In the genomic region with DNA sequence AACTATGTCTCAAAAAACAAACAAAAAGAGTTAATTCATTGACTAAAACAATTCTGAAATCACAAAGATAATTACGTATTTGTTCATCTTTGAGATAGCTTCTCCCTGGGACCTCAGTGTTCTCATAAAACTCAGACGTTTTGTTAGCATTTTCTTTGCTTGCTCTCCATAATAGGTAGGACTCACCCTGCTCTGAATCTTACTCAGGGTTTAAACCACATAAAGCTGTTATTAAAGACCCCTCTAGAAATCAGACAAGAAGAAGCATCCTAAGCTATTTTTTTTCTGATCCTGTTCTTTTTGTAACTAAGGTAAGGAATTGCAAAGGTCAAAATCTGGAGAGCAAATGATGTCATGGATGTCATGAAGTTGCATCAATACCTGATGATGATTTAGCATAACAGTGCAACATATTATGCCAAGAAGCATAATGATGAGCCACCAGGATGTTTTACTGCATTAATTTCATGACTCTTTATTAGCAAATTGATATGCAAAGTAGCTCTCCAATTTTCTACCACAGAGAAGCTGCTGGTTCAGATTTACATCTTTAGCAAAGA, we compare ENCODE assay signal across 1 cellular context.
A peak's percentile ranks its signal among the peaks of the same experiment; 100 is the strongest.
TF ChIP-seq lines count a peak whose summit lies in the region.

No MANE protein-coding gene starts in this region.

TF ChIP-seq in K562, 482 proteins besides CTCF, POLR2A, EP300 and RAD21 (continued from another document):
- TF ChIP-seq MAFG (tag; conservative IDR thresholded peaks at IDR 0.05) = peak; percentile 47
- TF ChIP-seq, protein P1, sequence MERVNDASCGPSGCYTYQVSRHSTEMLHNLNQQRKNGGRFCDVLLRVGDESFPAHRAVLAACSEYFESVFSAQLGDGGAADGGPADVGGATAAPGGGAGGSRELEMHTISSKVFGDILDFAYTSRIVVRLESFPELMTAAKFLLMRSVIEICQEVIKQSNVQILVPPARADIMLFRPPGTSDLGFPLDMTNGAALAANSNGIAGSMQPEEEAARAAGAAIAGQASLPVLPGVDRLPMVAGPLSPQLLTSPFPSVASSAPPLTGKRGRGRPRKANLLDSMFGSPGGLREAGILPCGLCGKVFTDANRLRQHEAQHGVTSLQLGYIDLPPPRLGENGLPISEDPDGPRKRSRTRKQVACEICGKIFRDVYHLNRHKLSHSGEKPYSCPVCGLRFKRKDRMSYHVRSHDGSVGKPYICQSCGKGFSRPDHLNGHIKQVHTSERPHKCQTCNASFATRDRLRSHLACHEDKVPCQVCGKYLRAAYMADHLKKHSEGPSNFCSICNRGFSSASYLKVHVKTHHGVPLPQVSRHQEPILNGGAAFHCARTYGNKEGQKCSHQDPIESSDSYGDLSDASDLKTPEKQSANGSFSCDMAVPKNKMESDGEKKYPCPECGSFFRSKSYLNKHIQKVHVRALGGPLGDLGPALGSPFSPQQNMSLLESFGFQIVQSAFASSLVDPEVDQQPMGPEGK (CRISPR knock-in tag; IDR thresholded peaks at IDR 0.05; ENCODE audit: borderline replicate concordance) = no peak
- TF ChIP-seq DMBX1 (CRISPR knock-in tag; IDR thresholded peaks at IDR 0.05; ENCODE audit: borderline replicate concordance) = no peak
- TF ChIP-seq ZNF184 (CRISPR knock-in tag; IDR thresholded peaks at IDR 0.05) = no peak
- no peak for TF ChIP-seq RBM14 (IDR thresholded peaks at IDR 0.05; ENCODE audit: borderline replicate concordance, insufficient read depth, low read depth, low read length)
- TF ChIP-seq EP400 (IDR thresholded peaks at IDR 0.05) = peak; percentile 17; the same call in 1 of the 2 replicates
- peak; percentile 85 for TF ChIP-seq C11orf30 (IDR thresholded peaks at IDR 0.05; ENCODE audit: low read depth)
- no peak for TF ChIP-seq SMC3 (conservative IDR thresholded peaks at IDR 0.05; ENCODE audit: insufficient read depth, low read depth, low read length)
- TF ChIP-seq, protein P2, sequence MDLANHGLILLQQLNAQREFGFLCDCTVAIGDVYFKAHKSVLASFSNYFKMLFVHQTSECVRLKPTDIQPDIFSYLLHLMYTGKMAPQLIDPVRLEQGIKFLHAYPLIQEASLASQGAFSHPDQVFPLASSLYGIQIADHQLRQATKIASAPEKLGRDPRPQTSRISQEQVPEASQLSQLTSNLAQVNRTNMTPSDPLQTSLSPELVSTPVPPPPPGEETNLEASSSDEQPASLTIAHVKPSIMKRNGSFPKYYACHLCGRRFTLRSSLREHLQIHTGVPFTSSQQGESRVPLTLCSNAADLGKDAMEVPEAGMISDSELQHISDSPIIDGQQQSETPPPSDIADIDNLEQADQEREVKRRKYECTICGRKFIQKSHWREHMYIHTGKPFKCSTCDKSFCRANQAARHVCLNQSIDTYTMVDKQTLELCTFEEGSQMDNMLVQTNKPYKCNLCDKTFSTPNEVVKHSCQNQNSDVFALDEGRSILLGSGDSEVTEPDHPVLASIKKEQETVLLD (IDR thresholded peaks at IDR 0.05) = no peak
- TF ChIP-seq NFXL1 (CRISPR knock-in tag; IDR thresholded peaks at IDR 0.05) = no peak
- no peak for TF ChIP-seq ZNF780A (CRISPR knock-in tag; IDR thresholded peaks at IDR 0.05)
- TF ChIP-seq CHD1 (IDR thresholded peaks at IDR 0.05; ENCODE audit: low read length) = no peak
- TF ChIP-seq ZBTB17 (CRISPR knock-in tag; IDR thresholded peaks at IDR 0.05) = no peak
- no peak for TF ChIP-seq TAF7 (tag; IDR thresholded peaks at IDR 0.05)
- TF ChIP-seq, protein P3, sequence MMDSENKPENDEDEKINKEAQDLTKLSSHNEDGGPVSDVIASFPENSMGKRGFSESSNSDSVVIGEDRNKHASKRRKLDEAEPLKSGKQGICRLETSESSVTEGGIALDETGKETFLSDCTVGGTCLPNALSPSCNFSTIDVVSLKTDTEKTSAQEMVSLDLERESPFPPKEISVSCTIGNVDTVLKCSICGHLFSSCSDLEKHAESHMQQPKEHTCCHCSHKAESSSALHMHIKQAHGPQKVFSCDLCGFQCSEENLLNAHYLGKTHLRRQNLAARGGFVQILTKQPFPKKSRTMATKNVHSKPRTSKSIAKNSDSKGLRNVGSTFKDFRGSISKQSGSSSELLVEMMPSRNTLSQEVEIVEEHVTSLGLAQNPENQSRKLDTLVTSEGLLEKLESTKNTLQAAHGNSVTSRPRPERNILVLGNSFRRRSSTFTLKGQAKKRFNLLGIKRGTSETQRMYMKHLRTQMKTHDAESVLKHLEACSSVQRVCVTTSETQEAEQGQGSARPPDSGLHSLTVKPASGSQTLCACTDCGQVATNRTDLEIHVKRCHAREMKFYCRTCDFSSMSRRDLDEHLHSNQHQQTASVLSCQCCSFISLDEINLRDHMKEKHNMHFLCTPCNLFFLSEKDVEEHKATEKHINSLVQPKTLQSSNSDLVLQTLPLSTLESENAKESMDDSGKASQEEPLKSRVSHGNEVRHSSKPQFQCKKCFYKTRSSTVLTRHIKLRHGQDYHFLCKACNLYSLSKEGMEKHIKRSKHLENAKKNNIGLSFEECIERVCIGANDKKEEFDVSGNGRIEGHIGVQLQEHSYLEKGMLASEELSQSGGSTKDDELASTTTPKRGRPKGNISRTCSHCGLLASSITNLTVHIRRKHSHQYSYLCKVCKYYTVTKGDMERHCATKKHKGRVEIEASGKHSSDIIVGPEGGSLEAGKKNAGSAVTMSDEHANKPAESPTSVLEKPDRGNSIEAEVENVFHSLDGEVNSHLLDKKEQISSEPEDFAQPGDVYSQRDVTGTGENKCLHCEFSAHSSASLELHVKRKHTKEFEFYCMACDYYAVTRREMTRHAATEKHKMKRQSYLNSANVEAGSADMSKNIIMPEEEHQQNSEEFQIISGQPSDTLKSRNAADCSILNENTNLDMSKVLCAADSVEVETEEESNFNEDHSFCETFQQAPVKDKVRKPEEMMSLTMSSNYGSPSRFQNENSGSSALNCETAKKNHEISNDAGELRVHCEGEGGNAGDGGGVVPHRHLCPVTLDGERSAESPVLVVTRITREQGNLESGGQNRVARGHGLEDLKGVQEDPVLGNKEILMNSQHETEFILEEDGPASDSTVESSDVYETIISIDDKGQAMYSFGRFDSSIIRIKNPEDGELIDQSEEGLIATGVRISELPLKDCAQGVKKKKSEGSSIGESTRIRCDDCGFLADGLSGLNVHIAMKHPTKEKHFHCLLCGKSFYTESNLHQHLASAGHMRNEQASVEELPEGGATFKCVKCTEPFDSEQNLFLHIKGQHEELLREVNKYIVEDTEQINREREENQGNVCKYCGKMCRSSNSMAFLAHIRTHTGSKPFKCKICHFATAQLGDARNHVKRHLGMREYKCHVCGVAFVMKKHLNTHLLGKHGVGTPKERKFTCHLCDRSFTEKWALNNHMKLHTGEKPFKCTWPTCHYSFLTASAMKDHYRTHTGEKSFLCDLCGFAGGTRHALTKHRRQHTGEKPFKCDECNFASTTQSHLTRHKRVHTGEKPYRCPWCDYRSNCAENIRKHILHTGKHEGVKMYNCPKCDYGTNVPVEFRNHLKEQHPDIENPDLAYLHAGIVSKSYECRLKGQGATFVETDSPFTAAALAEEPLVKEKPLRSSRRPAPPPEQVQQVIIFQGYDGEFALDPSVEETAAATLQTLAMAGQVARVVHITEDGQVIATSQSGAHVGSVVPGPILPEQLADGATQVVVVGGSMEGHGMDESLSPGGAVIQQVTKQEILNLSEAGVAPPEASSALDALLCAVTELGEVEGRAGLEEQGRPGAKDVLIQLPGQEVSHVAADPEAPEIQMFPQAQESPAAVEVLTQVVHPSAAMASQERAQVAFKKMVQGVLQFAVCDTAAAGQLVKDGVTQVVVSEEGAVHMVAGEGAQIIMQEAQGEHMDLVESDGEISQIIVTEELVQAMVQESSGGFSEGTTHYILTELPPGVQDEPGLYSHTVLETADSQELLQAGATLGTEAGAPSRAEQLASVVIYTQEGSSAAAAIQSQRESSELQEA (IDR thresholded peaks at IDR 0.05; ENCODE audit: low read depth) = no peak
- no peak for TF ChIP-seq E2F6 (IDR thresholded peaks at IDR 0.05; ENCODE audit: borderline replicate concordance in 1 of 2, extremely low read depth in 1 of 2, insufficient read depth in 1 of 2, insufficient read length in 1 of 2, low read depth in 1 of 2, low read length in 1 of 2, poor library complexity in 1 of 2, severe bottlenecking in 1 of 2)
- TF ChIP-seq CHCHD3 (CRISPR knock-in tag; IDR thresholded peaks at IDR 0.05) = no peak
- TF ChIP-seq ZFPM2 (CRISPR knock-in tag; IDR thresholded peaks at IDR 0.05) = no peak
- TF ChIP-seq MYC (IDR thresholded peaks at IDR 0.05; ENCODE audit: low read depth, low read length) = peak; percentile 24; the same call in 1 of the 2 replicates
- TF ChIP-seq MYC (CRISPR knock-in tag; IDR thresholded peaks at IDR 0.05; ENCODE audit: borderline replicate concordance, low read depth) = no peak
- TF ChIP-seq SAFB2 (IDR thresholded peaks at IDR 0.05; ENCODE audit: borderline replicate concordance, low read depth, low read length, severe bottlenecking) = no peak
